Comparison of ENCODE assay signal across 2 cellular contexts in the genomic region with DNA sequence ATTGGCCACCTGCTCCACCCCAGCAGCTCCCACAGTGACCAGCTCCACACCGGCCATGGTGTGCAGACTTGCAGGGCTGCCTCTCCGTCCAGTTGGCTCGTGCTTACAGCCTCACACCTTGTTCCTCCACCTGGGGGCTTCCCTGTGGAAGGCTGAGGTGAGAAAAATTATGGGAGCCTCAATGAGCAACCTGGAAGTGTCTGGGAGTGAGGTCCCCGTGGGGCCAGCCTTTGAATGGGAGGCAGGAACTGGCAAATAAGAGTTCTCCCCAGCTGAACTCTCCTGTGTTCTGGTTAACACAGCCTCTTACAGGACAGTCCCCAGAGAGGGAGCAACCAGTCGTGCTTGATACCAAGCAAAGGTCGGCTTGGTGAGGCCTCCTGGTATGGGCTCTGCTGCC.
TF ChIP-seq lines count a peak whose summit lies in the region.

No MANE protein-coding gene starts in this region.

TF ChIP-seq in HepG2, 621 proteins besides CTCF, POLR2A, EP300 and RAD21 (continues in another document):
- TF ChIP-seq CREB1 (IDR thresholded peaks at IDR 0.05) (no peak), CREB1 (CRISPR knock-in tag; IDR thresholded peaks at IDR 0.05) (no peak), SETDB1 (CRISPR knock-in tag; IDR thresholded peaks at IDR 0.05; ENCODE audit: borderline replicate concordance) (no peak), ZNF282 (IDR thresholded peaks at IDR 0.05; ENCODE audit: partially characterized antibody) (no peak), TAF1 (CRISPR knock-in tag; IDR thresholded peaks at IDR 0.05) (no peak), ATRX (CRISPR knock-in tag; IDR thresholded peaks at IDR 0.05; ENCODE audit: borderline replicate concordance) (no peak), ZSCAN20 (CRISPR knock-in tag; IDR thresholded peaks at IDR 0.05; ENCODE audit: borderline replicate concordance) (no peak), SP2 (CRISPR knock-in tag; IDR thresholded peaks at IDR 0.05) (no peak), GTF3A (CRISPR knock-in tag; conservative IDR thresholded peaks at IDR 0.05) (no peak), ZNF883 (CRISPR knock-in tag; IDR thresholded peaks at IDR 0.05; ENCODE audit: not compliant biosample characterization) (no peak), ZNF891 (CRISPR knock-in tag; IDR thresholded peaks at IDR 0.05) (0 out of 2 replicates have a peak, but pooled peaks have one; percentile 34), ZZZ3 (CRISPR knock-in tag; IDR thresholded peaks at IDR 0.05; ENCODE audit: borderline replicate concordance) (no peak), PPARG (CRISPR knock-in tag; conservative IDR thresholded peaks at IDR 0.05) (no peak), MLLT10 (CRISPR knock-in tag; IDR thresholded peaks at IDR 0.05) (no peak), SMYD3 (CRISPR knock-in tag; IDR thresholded peaks at IDR 0.05) (no peak), SMAD1 (CRISPR knock-in tag; IDR thresholded peaks at IDR 0.05; ENCODE audit: borderline replicate concordance, low read depth) (no peak)
- TF ChIP-seq, protein P1, sequence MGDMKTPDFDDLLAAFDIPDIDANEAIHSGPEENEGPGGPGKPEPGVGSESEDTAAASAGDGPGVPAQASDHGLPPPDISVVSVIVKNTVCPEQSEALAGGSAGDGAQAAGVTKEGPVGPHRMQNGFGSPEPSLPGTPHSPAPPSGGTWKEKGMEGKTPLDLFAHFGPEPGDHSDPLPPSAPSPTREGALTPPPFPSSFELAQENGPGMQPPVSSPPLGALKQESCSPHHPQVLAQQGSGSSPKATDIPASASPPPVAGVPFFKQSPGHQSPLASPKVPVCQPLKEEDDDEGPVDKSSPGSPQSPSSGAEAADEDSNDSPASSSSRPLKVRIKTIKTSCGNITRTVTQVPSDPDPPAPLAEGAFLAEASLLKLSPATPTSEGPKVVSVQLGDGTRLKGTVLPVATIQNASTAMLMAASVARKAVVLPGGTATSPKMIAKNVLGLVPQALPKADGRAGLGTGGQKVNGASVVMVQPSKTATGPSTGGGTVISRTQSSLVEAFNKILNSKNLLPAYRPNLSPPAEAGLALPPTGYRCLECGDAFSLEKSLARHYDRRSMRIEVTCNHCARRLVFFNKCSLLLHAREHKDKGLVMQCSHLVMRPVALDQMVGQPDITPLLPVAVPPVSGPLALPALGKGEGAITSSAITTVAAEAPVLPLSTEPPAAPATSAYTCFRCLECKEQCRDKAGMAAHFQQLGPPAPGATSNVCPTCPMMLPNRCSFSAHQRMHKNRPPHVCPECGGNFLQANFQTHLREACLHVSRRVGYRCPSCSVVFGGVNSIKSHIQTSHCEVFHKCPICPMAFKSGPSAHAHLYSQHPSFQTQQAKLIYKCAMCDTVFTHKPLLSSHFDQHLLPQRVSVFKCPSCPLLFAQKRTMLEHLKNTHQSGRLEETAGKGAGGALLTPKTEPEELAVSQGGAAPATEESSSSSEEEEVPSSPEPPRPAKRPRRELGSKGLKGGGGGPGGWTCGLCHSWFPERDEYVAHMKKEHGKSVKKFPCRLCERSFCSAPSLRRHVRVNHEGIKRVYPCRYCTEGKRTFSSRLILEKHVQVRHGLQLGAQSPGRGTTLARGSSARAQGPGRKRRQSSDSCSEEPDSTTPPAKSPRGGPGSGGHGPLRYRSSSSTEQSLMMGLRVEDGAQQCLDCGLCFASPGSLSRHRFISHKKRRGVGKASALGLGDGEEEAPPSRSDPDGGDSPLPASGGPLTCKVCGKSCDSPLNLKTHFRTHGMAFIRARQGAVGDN (CRISPR knock-in tag; IDR thresholded peaks at IDR 0.05), result peak; percentile 40
- TF ChIP-seq, protein P2, sequence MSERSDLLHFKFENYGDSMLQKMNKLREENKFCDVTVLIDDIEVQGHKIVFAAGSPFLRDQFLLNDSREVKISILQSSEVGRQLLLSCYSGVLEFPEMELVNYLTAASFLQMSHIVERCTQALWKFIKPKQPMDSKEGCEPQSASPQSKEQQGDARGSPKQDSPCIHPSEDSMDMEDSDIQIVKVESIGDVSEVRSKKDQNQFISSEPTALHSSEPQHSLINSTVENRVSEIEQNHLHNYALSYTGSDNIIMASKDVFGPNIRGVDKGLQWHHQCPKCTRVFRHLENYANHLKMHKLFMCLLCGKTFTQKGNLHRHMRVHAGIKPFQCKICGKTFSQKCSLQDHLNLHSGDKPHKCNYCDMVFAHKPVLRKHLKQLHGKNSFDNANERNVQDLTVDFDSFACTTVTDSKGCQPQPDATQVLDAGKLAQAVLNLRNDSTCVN (CRISPR knock-in tag; IDR thresholded peaks at IDR 0.05; ENCODE audit: borderline replicate concordance), result no peak
- TF ChIP-seq, protein P3, sequence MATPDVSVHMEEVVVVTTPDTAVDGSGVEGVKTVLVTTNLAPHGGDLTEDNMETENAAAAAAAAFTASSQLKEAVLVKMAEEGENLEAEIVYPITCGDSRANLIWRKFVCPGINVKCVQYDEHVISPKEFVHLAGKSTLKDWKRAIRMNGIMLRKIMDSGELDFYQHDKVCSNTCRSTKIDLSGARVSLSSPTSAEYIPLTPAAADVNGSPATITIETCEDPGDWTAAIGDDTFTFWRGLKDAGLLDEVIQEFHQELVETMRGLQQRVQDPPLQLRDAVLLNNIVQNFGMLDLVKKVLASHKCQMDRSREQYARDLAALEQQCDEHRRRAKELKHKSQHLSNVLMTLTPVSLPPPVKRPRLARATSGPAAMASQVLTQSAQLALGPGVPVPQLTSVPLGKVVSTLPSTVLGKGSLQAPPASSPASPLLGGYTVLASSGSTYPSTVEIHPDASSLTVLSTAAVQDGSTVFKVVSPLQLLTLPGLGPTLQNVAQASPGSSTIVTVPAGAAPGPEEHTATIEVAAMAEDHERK (CRISPR knock-in tag; IDR thresholded peaks at IDR 0.05; ENCODE audit: low read depth), result no peak
- TF ChIP-seq, protein P4, sequence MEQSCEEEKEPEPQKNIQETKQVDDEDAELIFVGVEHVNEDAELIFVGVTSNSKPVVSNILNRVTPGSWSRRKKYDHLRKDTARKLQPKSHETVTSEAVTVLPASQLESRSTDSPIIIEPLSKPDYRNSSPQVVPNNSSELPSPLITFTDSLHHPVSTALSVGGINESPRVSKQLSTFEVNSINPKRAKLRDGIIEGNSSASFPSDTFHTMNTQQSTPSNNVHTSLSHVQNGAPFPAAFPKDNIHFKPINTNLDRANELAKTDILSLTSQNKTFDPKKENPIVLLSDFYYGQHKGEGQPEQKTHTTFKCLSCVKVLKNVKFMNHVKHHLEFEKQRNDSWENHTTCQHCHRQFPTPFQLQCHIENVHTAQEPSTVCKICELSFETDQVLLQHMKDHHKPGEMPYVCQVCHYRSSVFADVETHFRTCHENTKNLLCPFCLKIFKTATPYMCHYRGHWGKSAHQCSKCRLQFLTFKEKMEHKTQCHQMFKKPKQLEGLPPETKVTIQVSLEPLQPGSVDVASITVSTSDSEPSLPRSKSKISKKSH (CRISPR knock-in tag; IDR thresholded peaks at IDR 0.05; ENCODE audit: borderline replicate concordance), result peak; percentile 68; the same call in 1 of the 2 replicates
- TF ChIP-seq, protein P5, sequence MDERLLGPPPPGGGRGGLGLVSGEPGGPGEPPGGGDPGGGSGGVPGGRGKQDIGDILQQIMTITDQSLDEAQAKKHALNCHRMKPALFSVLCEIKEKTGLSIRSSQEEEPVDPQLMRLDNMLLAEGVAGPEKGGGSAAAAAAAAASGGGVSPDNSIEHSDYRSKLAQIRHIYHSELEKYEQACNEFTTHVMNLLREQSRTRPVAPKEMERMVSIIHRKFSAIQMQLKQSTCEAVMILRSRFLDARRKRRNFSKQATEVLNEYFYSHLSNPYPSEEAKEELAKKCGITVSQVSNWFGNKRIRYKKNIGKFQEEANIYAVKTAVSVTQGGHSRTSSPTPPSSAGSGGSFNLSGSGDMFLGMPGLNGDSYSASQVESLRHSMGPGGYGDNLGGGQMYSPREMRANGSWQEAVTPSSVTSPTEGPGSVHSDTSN (CRISPR knock-in tag; IDR thresholded peaks at IDR 0.05), result no peak

TF ChIP-seq in H1, 55 proteins besides CTCF, POLR2A, EP300 and RAD21:
- TF ChIP-seq, protein P6, sequence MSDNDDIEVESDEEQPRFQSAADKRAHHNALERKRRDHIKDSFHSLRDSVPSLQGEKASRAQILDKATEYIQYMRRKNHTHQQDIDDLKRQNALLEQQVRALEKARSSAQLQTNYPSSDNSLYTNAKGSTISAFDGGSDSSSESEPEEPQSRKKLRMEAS (IDR thresholded peaks at IDR 0.05), result no peak
- TF ChIP-seq SUZ12 (IDR thresholded peaks at IDR 0.05; ENCODE audit: low read length) (no peak), CHD2 (IDR thresholded peaks at IDR 0.05; ENCODE audit: low read length) (no peak)
TF ChIP-seq in H1: peak in this region for 0.
